ENCODE assay signal across 1 cellular context in genomic region chr6:116060572-116061283, GRCh38.
A peak's percentile ranks its signal among the peaks of the same experiment; 100 is the strongest.
TF ChIP-seq lines count a peak whose summit lies in the region.

FRK (minus strand) TSS chr6:116060891; CDS start chr6:116060311, 580 bp downstream.

TF ChIP-seq in HepG2, 621 proteins besides CTCF, POLR2A, EP300 and RAD21 (continued from another document and continues in another):
- TF ChIP-seq ZNF142 (CRISPR knock-in tag; IDR thresholded peaks at IDR 0.05) (no peak), ZNF496 (CRISPR knock-in tag; IDR thresholded peaks at IDR 0.05; ENCODE audit: insufficient replicate concordance) (no peak), IKZF5 (CRISPR knock-in tag; IDR thresholded peaks at IDR 0.05) (0 out of 2 replicates have a peak, but pooled peaks have one; percentile 50), ZNF670 (CRISPR knock-in tag; IDR thresholded peaks at IDR 0.05; ENCODE audit: borderline replicate concordance) (no peak), TERF1 (CRISPR knock-in tag; IDR thresholded peaks at IDR 0.05) (no peak), NCOA2 (CRISPR knock-in tag; IDR thresholded peaks at IDR 0.05) (no peak), ZFAT (CRISPR knock-in tag; conservative IDR thresholded peaks at IDR 0.05) (no peak), ZNF235 (CRISPR knock-in tag; IDR thresholded peaks at IDR 0.05; ENCODE audit: borderline replicate concordance) (no peak), PAF1 (CRISPR knock-in tag; IDR thresholded peaks at IDR 0.05) (no peak), FOXO4 (CRISPR knock-in tag; conservative IDR thresholded peaks at IDR 0.05) (no peak), ZNF652 (CRISPR knock-in tag; IDR thresholded peaks at IDR 0.05; ENCODE audit: borderline replicate concordance, low read depth) (no peak), E2F2 (CRISPR knock-in tag; IDR thresholded peaks at IDR 0.05; ENCODE audit: borderline replicate concordance) (no peak), FOXK2 (IDR thresholded peaks at IDR 0.05) (peak; percentile 18; the same call in 1 of the 2 replicates), ZNF124 (CRISPR knock-in tag; IDR thresholded peaks at IDR 0.05) (peak; percentile 26; the same call in 1 of the 2 replicates), ZBTB46 (CRISPR knock-in tag; IDR thresholded peaks at IDR 0.05; ENCODE audit: borderline replicate concordance) (no peak), ERF (CRISPR knock-in tag; IDR thresholded peaks at IDR 0.05) (no peak), ZFX (CRISPR knock-in tag; IDR thresholded peaks at IDR 0.05; ENCODE audit: low read depth) (no peak), IRF2 (CRISPR knock-in tag; IDR thresholded peaks at IDR 0.05) (peak; percentile 55; the same call in 1 of the 2 replicates), TRIM22 (IDR thresholded peaks at IDR 0.05) (no peak), ZNF136 (CRISPR knock-in tag; IDR thresholded peaks at IDR 0.05; ENCODE audit: low read depth) (no peak), PAWR (CRISPR knock-in tag; IDR thresholded peaks at IDR 0.05; ENCODE audit: borderline replicate concordance) (no peak), ELF4 (CRISPR knock-in tag; IDR thresholded peaks at IDR 0.05; ENCODE audit: borderline replicate concordance) (peak; percentile 90), ZNF296 (CRISPR knock-in tag; conservative IDR thresholded peaks at IDR 0.05) (no peak), ZNF317 (CRISPR knock-in tag; IDR thresholded peaks at IDR 0.05) (0 out of 2 replicates have a peak, but pooled peaks have one; percentile 67), SYNCRIP (IDR thresholded peaks at IDR 0.05; ENCODE audit: insufficient read depth, low read depth, low read length) (no peak), ZNF674 (CRISPR knock-in tag; IDR thresholded peaks at IDR 0.05; ENCODE audit: low read depth) (no peak), MTA3 (CRISPR knock-in tag; IDR thresholded peaks at IDR 0.05) (no peak), ZNF572 (CRISPR knock-in tag; IDR thresholded peaks at IDR 0.05) (no peak), ZBTB4 (CRISPR knock-in tag; IDR thresholded peaks at IDR 0.05; ENCODE audit: borderline replicate concordance) (no peak), SRF (IDR thresholded peaks at IDR 0.05; ENCODE audit: low read depth, low read length) (no peak), EHMT2 (IDR thresholded peaks at IDR 0.05; ENCODE audit: borderline replicate concordance, low read depth, low read length) (no peak), SUZ12 (IDR thresholded peaks at IDR 0.05; ENCODE audit: low read depth, low read length) (no peak), FOXA3 (CRISPR knock-in tag; IDR thresholded peaks at IDR 0.05) (peak; percentile 23; the same call in 1 of the 2 replicates), THRA (CRISPR knock-in tag; IDR thresholded peaks at IDR 0.05; ENCODE audit: borderline replicate concordance) (no peak), ZNF790 (CRISPR knock-in tag; IDR thresholded peaks at IDR 0.05; ENCODE audit: borderline replicate concordance) (no peak), KLF15 (CRISPR knock-in tag; IDR thresholded peaks at IDR 0.05; ENCODE audit: borderline replicate concordance) (no peak), ZNF775 (CRISPR knock-in tag; IDR thresholded peaks at IDR 0.05; ENCODE audit: borderline replicate concordance) (no peak), PBX2 (CRISPR knock-in tag; IDR thresholded peaks at IDR 0.05) (no peak), ZNF891 (CRISPR knock-in tag; IDR thresholded peaks at IDR 0.05) (no peak), ZNF709 (CRISPR knock-in tag; IDR thresholded peaks at IDR 0.05) (no peak)
